ENCODE assay signal across 13 cellular contexts in the genomic region with DNA sequence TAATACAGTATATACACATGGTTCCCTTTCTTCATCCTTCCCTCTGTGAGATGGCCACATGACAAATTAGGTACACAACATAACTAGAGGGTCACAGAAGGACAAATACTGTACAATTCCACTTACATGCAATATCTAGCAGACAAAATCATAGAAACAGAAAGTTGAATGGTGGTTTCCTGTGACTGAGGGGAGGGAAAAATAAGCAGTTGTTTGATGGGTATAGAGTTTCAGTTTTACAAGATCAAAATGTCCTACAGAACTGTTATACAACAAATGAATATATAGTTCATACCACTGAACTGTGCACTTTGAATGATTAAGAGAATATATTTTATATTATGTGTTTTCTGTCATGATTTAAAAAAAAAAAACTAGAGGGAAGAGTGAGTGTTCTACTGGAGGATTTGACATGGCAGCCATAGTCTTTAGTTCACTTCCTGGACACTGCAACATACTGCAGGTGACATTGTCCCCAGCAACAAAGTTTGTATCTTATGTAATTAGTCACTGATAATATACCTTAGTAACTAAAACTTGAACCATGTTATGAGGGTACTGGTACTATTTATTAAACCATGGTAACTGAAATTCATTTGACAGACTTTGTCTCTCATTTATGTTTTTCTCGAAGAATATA. TPM values are rescaled to one million over a fixed set of nuclear protein-coding genes. Genes with fewer than 3 reads are reported as not detected.
A peak's percentile ranks its signal among the peaks of the same experiment; 100 is the strongest.
DNase-seq lines count a peak whose midpoint lies in the region; ATAC-seq and TF ChIP-seq lines count a peak whose summit lies in the region.
"Had no signal": no experiment of that assay in that cellular context is flagged by ENCODE, and none has a peak within 500 bp of the region (broad histone marks: within the 10 kb centered on the region; RNA-seq: fewer than 3 reads in every experiment).

No MANE protein-coding gene starts in this region.

- DNase-seq in Jurkat, Clone E6-1 (ENCODE audit: low read depth, low spot score): peak; percentile 12
- DNase-seq in hippocampal formation (lab: John Stamatoyannopoulos, UW) (no peak), endothelial cell (ENCODE audit: low spot score) (no peak), NCI-H82 treated with DMSO at 0.1 percent for 48 hours (lab: John Stamatoyannopoulos, UW; ENCODE audit: unreplicated experiment) (no peak), NCI-H1105 (lab: John Stamatoyannopoulos, UW) (no peak)
- DNase-seq: activated effector memory CD4-positive, alpha-beta T cell treated with Interleukin-2 at 50 U/mL for 16 hours; left lung; stimulated activated CD4-positive, alpha-beta T cell treated with anti-CD3 and anti-CD28 coated beads, Interleukin-1b, Interleukin-23, amount 100 ng/mL, for 48 hours had no signal

- no peak overlapping the region for H3K4me3 ChIP-seq in Jurkat, Clone E6-1 (ENCODE audit: low read length)
- H3K4me3 ChIP-seq: left lung had no signal

- no peak for TF ChIP-seq CTCF in endothelial cell (IDR thresholded peaks at IDR 0.05; ENCODE audit: unreplicated experiment)

- H3K27me3 Mint-ChIP-seq in endothelial cell (ENCODE audit: unreplicated experiment): no peaks in the 10 kb centered on the region

- no peak overlapping the region for H3K4me3 Mint-ChIP-seq in endothelial cell (ENCODE audit: unreplicated experiment)

- ATAC-seq in GM18499 (IDR thresholded peaks at IDR 0.05; ENCODE audit: insufficient read depth, unreplicated experiment): peak; percentile 90
- peak; percentile 95 for ATAC-seq in GM19438 (IDR thresholded peaks at IDR 0.05; ENCODE audit: low read depth, unreplicated experiment)
- ATAC-seq in HG02885 (IDR thresholded peaks at IDR 0.05; ENCODE audit: poor library complexity, unreplicated experiment): peak; percentile 89
- ATAC-seq: left lung had no signal

- H3K9me3 Mint-ChIP-seq in endothelial cell (ENCODE audit: unreplicated experiment): peaks cover 2% of the 10 kb centered on the region

- peaks cover 5% of the 10 kb centered on the region for H3K36me3 Mint-ChIP-seq in endothelial cell (ENCODE audit: low read depth, unreplicated experiment)

- H3K4me1 Mint-ChIP-seq in endothelial cell (ENCODE audit: unreplicated experiment): peaks cover 4% of the 10 kb centered on the region

- no peak overlapping the region for H3K27ac Mint-ChIP-seq in endothelial cell (ENCODE audit: unreplicated experiment)

RNA-seq across cellular contexts. Expression of a gene that starts 37.2 kb away (rescaled TPM):
- not detected for polyA plus RNA-seq in Jurkat, Clone E6-1 (2012; ENCODE audit: insufficient read depth, insufficient read length)
- total RNA-seq in endothelial cell (ENCODE audit: unreplicated experiment): not detected
- total RNA-seq: left lung, omental fat pad, subcutaneous adipose tissue had no signal
